8 cellular contexts compared by ENCODE assay signal in genomic region chr20:35954200-35954906, GRCh38. TPM values are rescaled to one million over a fixed set of nuclear protein-coding genes. Genes with fewer than 3 reads are reported as not detected.
DNase-seq lines count a peak whose midpoint lies in the region; ATAC-seq and TF ChIP-seq lines count a peak whose summit lies in the region.

SCAND1 (minus strand) TSS chr20:35954502; CDS start chr20:35954284, 218 bp downstream.

- peak within 1 kb of the TSS; percentile 92 for H3K9ac ChIP-seq in OCI-LY3 (ENCODE audit: low read length)

- TF ChIP-seq CTCF in OCI-LY3 (IDR thresholded peaks at IDR 0.05; ENCODE audit: low read depth, low read length) (peak; percentile 99), endothelial cell (IDR thresholded peaks at IDR 0.05; ENCODE audit: unreplicated experiment) (peak; percentile 86)

- H3K4me2 ChIP-seq in OCI-LY3 (ENCODE audit: low read length): peak within 1 kb of the TSS; percentile 90

- no peaks in the 10 kb centered on the region for H4K20me1 ChIP-seq in OCI-LY3 (ENCODE audit: insufficient read depth, low read length)

- ATAC-seq in GM21526 (IDR thresholded peaks at IDR 0.05; ENCODE audit: low FRiP score, unreplicated experiment): peak; percentile 84

- H3K9me3 Mint-ChIP-seq in endothelial cell (ENCODE audit: unreplicated experiment): no peaks in the 10 kb centered on the region

- DNase-seq in DMS114 treated with DMSO at 0.1 percent for 48 hours (lab: John Stamatoyannopoulos, UW; ENCODE audit: unreplicated experiment) (peak; percentile 86), HuH-7.5 (ENCODE audit: low spot score) (peak; percentile 86), endothelial cell (ENCODE audit: low spot score) (peak; percentile 98), midbrain (lab: John Stamatoyannopoulos, UW) (peak; percentile 98)
- peak; percentile 97 for DNase-seq in activated CD8-positive, alpha-beta memory T cell treated with anti-CD3 and anti-CD28 coated beads, Interleukin-2, amount 50 U/mL, for 48 hours
- peak; percentile 91 to 93 for DNase-seq in stimulated activated CD8-positive, alpha-beta memory T cell treated with anti-CD3 and anti-CD28 coated beads, Interleukin-2, amount 100 ng/mL, for 1 hour (ENCODE audit: low read depth in 2 of 2)

- peak within 1 kb of the TSS; percentile 97 for H3K4me3 Mint-ChIP-seq in endothelial cell (ENCODE audit: unreplicated experiment)

- peak within 1 kb of the TSS; percentile 77 for H2AFZ ChIP-seq in OCI-LY3 (ENCODE audit: low read depth, low read length)

- peaks cover 31% of the 10 kb centered on the region for H3K79me2 ChIP-seq in OCI-LY3 (ENCODE audit: low read length)

- H3K27me3 Mint-ChIP-seq in endothelial cell (ENCODE audit: unreplicated experiment): peaks cover 5% of the 10 kb centered on the region

- peaks cover 10% of the 10 kb centered on the region for H3K4me1 Mint-ChIP-seq in endothelial cell (ENCODE audit: unreplicated experiment)

- H3K4me3 ChIP-seq in OCI-LY3 (ENCODE audit: low read length): peak within 1 kb of the TSS; percentile 84

- H3K36me3 Mint-ChIP-seq in endothelial cell (ENCODE audit: low read depth, unreplicated experiment): peaks cover 5% of the 10 kb centered on the region

- H3K4me1 ChIP-seq in OCI-LY3 (ENCODE audit: low read length): peaks cover 13% of the 10 kb centered on the region

- no peaks in the 10 kb centered on the region for H3K9me3 ChIP-seq in OCI-LY3 (ENCODE audit: insufficient read depth, low read length)

- peak within 1 kb of the TSS; percentile 98 for H3K27ac Mint-ChIP-seq in endothelial cell (ENCODE audit: unreplicated experiment)

- H3K36me3 ChIP-seq in OCI-LY3 (replicated peaks; ENCODE audit: low read depth, low read length): peaks cover 9% of the 10 kb centered on the region

- H3K27ac ChIP-seq in OCI-LY3 (ENCODE audit: low read length): peak within 1 kb of the TSS; percentile 92

- H3K27me3 ChIP-seq in OCI-LY3 (ENCODE audit: low read depth, low read length): no peaks in the 10 kb centered on the region

RNA-seq across cellular contexts. Expression of gene SCAND1, which starts in this region (rescaled TPM):
- 86.2 TPM for total RNA-seq in endothelial cell (ENCODE audit: unreplicated experiment)

Comparison
In these comparisons a context has a peak if more than half of its experiments do, and no peak if none do; other contexts are left out.
1. Peak in every context shown above with its lines: DNase-seq, ATAC-seq, H3K4me3 ChIP-seq and H3K27ac ChIP-seq.